Comparison of ENCODE assay signal across 1 cellular context in the genomic region with DNA sequence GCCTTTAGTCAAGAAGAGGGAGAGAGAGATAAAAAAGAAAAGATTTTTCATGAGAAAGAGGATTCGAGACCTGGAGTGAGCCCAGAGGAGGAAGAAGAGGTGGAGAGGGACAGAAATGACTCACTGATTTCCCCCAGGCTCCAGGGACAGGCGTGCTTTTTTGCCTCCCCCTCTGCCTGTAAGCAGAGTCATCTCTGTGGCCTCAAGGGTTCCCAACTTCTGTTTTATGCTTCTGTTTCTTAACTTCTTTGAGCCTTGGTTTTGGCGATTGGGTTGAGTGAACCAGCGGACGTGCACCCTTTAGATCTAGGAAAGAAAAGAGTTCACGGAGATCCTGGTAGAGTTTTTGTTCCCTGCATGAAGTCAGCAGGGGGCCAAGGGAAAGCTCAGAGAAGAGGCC.
TF ChIP-seq lines count a peak whose summit lies in the region.

No MANE protein-coding gene starts in this region.

TF ChIP-seq in SK-N-SH treated with all-trans-retinoic acid at 6 μM for 48 hours, 23 proteins besides CTCF, POLR2A, EP300 and RAD21 (continued from another document):
- TF ChIP-seq, protein P1, sequence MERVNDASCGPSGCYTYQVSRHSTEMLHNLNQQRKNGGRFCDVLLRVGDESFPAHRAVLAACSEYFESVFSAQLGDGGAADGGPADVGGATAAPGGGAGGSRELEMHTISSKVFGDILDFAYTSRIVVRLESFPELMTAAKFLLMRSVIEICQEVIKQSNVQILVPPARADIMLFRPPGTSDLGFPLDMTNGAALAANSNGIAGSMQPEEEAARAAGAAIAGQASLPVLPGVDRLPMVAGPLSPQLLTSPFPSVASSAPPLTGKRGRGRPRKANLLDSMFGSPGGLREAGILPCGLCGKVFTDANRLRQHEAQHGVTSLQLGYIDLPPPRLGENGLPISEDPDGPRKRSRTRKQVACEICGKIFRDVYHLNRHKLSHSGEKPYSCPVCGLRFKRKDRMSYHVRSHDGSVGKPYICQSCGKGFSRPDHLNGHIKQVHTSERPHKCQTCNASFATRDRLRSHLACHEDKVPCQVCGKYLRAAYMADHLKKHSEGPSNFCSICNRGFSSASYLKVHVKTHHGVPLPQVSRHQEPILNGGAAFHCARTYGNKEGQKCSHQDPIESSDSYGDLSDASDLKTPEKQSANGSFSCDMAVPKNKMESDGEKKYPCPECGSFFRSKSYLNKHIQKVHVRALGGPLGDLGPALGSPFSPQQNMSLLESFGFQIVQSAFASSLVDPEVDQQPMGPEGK (CRISPR knock-in tag; IDR thresholded peaks at IDR 0.05; ENCODE audit: borderline replicate concordance), result no peak
